ENCODE assay signal across 13 cellular contexts in the genomic region with DNA sequence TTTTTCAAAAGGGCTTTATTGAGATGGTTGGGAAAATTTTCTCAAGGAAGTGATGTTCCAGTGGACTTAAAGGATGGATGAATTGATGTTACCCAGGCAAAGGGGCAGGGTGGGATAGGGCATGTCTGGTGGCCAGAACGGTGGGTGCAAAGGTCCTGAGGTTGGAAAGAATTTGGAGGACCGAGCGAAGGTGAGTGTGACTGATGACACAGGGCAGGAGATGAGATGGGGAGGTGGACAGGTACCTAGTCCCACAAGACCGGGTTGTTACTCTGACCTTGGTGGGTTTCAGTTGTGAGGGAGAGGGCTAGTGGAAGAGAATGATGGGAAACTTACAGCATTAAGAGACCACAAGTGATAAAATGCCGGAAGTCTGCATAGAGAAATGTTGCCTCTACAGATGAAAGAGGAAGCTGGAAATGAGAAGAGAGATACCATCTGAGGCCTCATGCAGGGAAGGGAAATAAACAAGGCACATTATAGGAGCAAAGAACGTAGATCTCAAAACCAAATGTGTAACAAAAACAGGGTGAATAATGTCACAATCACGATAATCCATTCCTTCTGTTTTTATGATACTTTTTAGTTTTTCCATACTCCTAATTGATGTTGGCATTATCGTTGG. TPM values are rescaled to one million over a fixed set of nuclear protein-coding genes. Genes with fewer than 3 reads are reported as not detected.
DNase-seq lines count a peak whose midpoint lies in the region; ATAC-seq and TF ChIP-seq lines count a peak whose summit lies in the region.
"Had no signal": no experiment of that assay in that cellular context is flagged by ENCODE, and none has a peak within 500 bp of the region (broad histone marks: within the 10 kb centered on the region; RNA-seq: fewer than 3 reads in every experiment).

No MANE protein-coding gene starts in this region.

- peaks cover 0 to 58% (median 25%) of the 10 kb centered on the region in 6 donors for H3K4me1 ChIP-seq in spleen

- peaks cover 0 to under 1% (median 0%) of the 10 kb centered on the region in 6 donors for H3K36me3 ChIP-seq in spleen

- peaks cover 58% of the 10 kb centered on the region for H3K9me3 Mint-ChIP-seq in activated CD4-positive, alpha-beta T cell treated with anti-CD3 and anti-CD28 coated beads for 36 hours (ENCODE audit: low read depth)
- peaks cover 27% of the 10 kb centered on the region for H3K9me3 Mint-ChIP-seq in activated T-helper 17 cell treated with anti-CD3 and anti-CD28 coated beads, Interleukin-2, amount 50 U/mL, for 72 hours

- peaks cover 51% of the 10 kb centered on the region for H3K36me3 Mint-ChIP-seq in activated CD4-positive, alpha-beta T cell treated with anti-CD3 and anti-CD28 coated beads for 36 hours (ENCODE audit: low read depth)
- H3K36me3 Mint-ChIP-seq in activated T-helper 17 cell treated with anti-CD3 and anti-CD28 coated beads, Interleukin-2, amount 50 U/mL, for 72 hours (ENCODE audit: low read depth), result no peaks in the 10 kb centered on the region

- peak overlapping the region; percentile 89 for H3K27ac Mint-ChIP-seq in activated CD4-positive, alpha-beta T cell treated with anti-CD3 and anti-CD28 coated beads for 36 hours
- H3K27ac Mint-ChIP-seq in activated T-helper 17 cell treated with anti-CD3 and anti-CD28 coated beads, Interleukin-2, amount 50 U/mL, for 72 hours, result peak overlapping the region; percentile 79

- H3K27me3 ChIP-seq in spleen (replicated peaks in 1 of 7), result no peaks in the 10 kb centered on the region

- H3K9me3 ChIP-seq in spleen, result peaks cover 0 to 39% (median 16%) of the 10 kb centered on the region in 8 donors

- CTCF ChIA-PET in activated CD4-positive, alpha-beta T cell treated with anti-CD3 and anti-CD28 coated beads for 36 hours (lab: Charles Lee), result no interaction called here

- peaks cover 79% of the 10 kb centered on the region for H3K4me1 Mint-ChIP-seq in activated CD4-positive, alpha-beta T cell treated with anti-CD3 and anti-CD28 coated beads for 36 hours
- peaks cover 51% of the 10 kb centered on the region for H3K4me1 Mint-ChIP-seq in activated T-helper 17 cell treated with anti-CD3 and anti-CD28 coated beads, Interleukin-2, amount 50 U/mL, for 72 hours

- intact Hi-C loops in activated CD4-positive, alpha-beta T cell treated with anti-CD3 and anti-CD28 coated beads for 36 hours (cut with DNase I, micrococcal nuclease), result loop anchor here in 1 of 2 experiments (1.0 to 5.0 kb wide), 2 partner anchors 55 to 155 kb away; partner anchors contain the start of gene GPR108
- intact Hi-C loops in spleen (cut with DNase I; ENCODE audit: low total_unique reads), result no loop called here

- no peak for TF ChIP-seq CTCF in spleen (IDR thresholded peaks at IDR 0.05 in 8 of 11, conservative IDR thresholded peaks at IDR 0.05 in 3 of 11)

- TF ChIP-seq POLR2A in spleen (IDR thresholded peaks at IDR 0.05), result no peak

- WGBS in spleen, 5 donors, result 33 to 44% (median 34%) methylated on average over 8 of the region's 8 CpGs

- H3K27ac ChIP-seq in spleen, result peak overlapping the region in 7 of 8 donors; percentile 24 to 88 (median 75)
- H3K27ac ChIP-seq: 22Rv1, epithelial cell of prostate, KMS-11 had no signal

- H3K4me3 ChIP-seq in spleen, result peak overlapping the region in 1 of 8 donors; percentile 40

- POLR2A ChIA-PET in activated CD4-positive, alpha-beta T cell treated with anti-CD3 and anti-CD28 coated beads for 36 hours (lab: Charles Lee), result no interaction called here

- H3K4me3 Mint-ChIP-seq in activated CD4-positive, alpha-beta T cell treated with anti-CD3 and anti-CD28 coated beads for 36 hours, result peak overlapping the region; percentile 18
- H3K4me3 Mint-ChIP-seq in activated T-helper 17 cell treated with anti-CD3 and anti-CD28 coated beads, Interleukin-2, amount 50 U/mL, for 72 hours, result peak overlapping the region; percentile 63

- DNase-seq in activated CD4-positive, alpha-beta T cell treated with anti-CD3 and anti-CD28 coated beads for 36 hours, result no peak
- DNase-seq in activated CD4-positive, alpha-beta T cell treated with anti-CD3 and anti-CD28 coated beads for 48 hours, result no peak
- peak; percentile 71 to 97 for DNase-seq in NOMO-1 (lab: John Stamatoyannopoulos, UW; ENCODE audit: unreplicated experiment in 2 of 2)
- no peak for DNase-seq in spleen
- DNase-seq in NCI-H345 (lab: John Stamatoyannopoulos, UW), result no peak

- no peaks in the 10 kb centered on the region for H3K27me3 Mint-ChIP-seq in activated CD4-positive, alpha-beta T cell treated with anti-CD3 and anti-CD28 coated beads for 36 hours
- no peaks in the 10 kb centered on the region for H3K27me3 Mint-ChIP-seq in activated T-helper 17 cell treated with anti-CD3 and anti-CD28 coated beads, Interleukin-2, amount 50 U/mL, for 72 hours

- no peak for ATAC-seq in activated CD4-positive, alpha-beta T cell treated with anti-CD3 and anti-CD28 coated beads for 36 hours
- peak; percentile 18 for ATAC-seq in activated T-helper 17 cell treated with anti-CD3 and anti-CD28 coated beads, Interleukin-2, amount 50 U/mL, for 72 hours (replicated peaks)
- ATAC-seq in HG02571 (IDR thresholded peaks at IDR 0.05; ENCODE audit: unreplicated experiment), result no peak
- ATAC-seq in HG03354 (IDR thresholded peaks at IDR 0.05; ENCODE audit: poor library complexity, severe bottlenecking, unreplicated experiment), result no peak
- ATAC-seq: Right ventricle myocardium inferior, sciatic nerve had no signal

RNA-seq across cellular contexts. Expression of gene ADGRE1, which starts 4.5 kb away (rescaled TPM):
- total RNA-seq in activated CD4-positive, alpha-beta T cell treated with anti-CD3 and anti-CD28 coated beads for 36 hours, result 1 to 10 TPM; 6.0 to 6.5 TPM
- 10 to 100 TPM in 1 of 2 donors, 1 to 10 TPM in 1; 6.9 to 10.6 TPM for total RNA-seq in activated T-helper 17 cell treated with anti-CD3 and anti-CD28 coated beads, Interleukin-2, amount 50 U/mL, for 72 hours
- 10 to 100 TPM; 20.1 to 65.2 (median 30.6) TPM for total RNA-seq in spleen
- polyA plus RNA-seq in spleen, result 1 to 10 TPM; 2.3 to 4.0 (median 3.3) TPM

Comparison
In these comparisons a context has a peak if more than half of its experiments do, and no peak if none do; other contexts are left out.
1. DNase-seq: peak in NOMO-1 (2 of 2); none in activated CD4-positive, alpha-beta T cell treated with anti-CD3 and anti-CD28 coated beads for 36 hours (single experiment), activated CD4-positive, alpha-beta T cell treated with anti-CD3 and anti-CD28 coated beads for 48 hours (single experiment), spleen (single experiment) and NCI-H345 (single experiment).